Comparison of ENCODE assay signal across 3 cellular contexts in the genomic region with DNA sequence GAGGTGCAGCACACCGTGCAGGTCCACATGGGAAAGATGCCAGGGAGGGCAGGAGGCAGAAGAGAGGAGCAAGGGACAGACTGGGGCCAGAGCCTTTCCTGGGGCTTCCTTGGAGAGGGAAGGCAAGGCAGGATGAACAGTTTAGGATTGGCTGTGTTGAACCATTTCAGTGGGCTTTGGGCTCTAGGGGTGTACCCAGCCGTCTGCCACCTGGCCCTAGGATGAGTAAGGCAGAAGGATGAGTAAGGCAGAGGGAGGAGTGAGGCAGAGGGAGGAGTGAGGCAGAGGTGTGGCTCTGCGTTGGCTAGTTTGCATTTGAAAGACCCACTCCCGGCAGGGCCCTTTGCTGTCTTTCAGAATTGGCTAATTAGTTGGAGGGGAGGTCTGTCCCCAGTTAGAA.
TF ChIP-seq lines count a peak whose summit lies in the region.

No MANE protein-coding gene starts in this region.

TF ChIP-seq in A549, 52 proteins besides CTCF, POLR2A, EP300 and RAD21 (continued from another document):
- TF ChIP-seq, protein P1, sequence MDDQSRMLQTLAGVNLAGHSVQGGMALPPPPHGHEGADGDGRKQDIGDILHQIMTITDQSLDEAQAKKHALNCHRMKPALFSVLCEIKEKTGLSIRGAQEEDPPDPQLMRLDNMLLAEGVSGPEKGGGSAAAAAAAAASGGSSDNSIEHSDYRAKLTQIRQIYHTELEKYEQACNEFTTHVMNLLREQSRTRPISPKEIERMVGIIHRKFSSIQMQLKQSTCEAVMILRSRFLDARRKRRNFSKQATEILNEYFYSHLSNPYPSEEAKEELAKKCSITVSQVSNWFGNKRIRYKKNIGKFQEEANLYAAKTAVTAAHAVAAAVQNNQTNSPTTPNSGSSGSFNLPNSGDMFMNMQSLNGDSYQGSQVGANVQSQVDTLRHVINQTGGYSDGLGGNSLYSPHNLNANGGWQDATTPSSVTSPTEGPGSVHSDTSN (IDR thresholded peaks at IDR 0.05) = no peak
- TF ChIP-seq SREBF2 (IDR thresholded peaks at IDR 0.05) (no peak), RFX5 (IDR thresholded peaks at IDR 0.05) (no peak), CBX8 (IDR thresholded peaks at IDR 0.05) (no peak), ZFP36 (IDR thresholded peaks at IDR 0.05; ENCODE audit: borderline replicate concordance, partially characterized antibody) (no peak), MAFK (IDR thresholded peaks at IDR 0.05; ENCODE audit: partially characterized antibody) (no peak), NFE2L2 (conservative IDR thresholded peaks at IDR 0.05; ENCODE audit: low read length) (no peak), HDAC2 (IDR thresholded peaks at IDR 0.05) (no peak), CHD2 (IDR thresholded peaks at IDR 0.05; ENCODE audit: low read length, partially characterized antibody) (no peak), FOSL2 (IDR thresholded peaks at IDR 0.05) (no peak), FOSL2 (CRISPR knock-in tag; IDR thresholded peaks at IDR 0.05) (no peak)
- TF ChIP-seq, protein P2, sequence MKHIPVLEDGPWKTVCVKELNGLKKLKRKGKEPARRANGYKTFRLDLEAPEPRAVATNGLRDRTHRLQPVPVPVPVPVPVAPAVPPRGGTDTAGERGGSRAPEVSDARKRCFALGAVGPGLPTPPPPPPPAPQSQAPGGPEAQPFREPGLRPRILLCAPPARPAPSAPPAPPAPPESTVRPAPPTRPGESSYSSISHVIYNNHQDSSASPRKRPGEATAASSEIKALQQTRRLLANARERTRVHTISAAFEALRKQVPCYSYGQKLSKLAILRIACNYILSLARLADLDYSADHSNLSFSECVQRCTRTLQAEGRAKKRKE (CRISPR knock-in tag; IDR thresholded peaks at IDR 0.05; ENCODE audit: low read depth) = no peak
- TF ChIP-seq, protein P3, sequence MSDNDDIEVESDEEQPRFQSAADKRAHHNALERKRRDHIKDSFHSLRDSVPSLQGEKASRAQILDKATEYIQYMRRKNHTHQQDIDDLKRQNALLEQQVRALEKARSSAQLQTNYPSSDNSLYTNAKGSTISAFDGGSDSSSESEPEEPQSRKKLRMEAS (IDR thresholded peaks at IDR 0.05) = no peak
- TF ChIP-seq, protein P4, sequence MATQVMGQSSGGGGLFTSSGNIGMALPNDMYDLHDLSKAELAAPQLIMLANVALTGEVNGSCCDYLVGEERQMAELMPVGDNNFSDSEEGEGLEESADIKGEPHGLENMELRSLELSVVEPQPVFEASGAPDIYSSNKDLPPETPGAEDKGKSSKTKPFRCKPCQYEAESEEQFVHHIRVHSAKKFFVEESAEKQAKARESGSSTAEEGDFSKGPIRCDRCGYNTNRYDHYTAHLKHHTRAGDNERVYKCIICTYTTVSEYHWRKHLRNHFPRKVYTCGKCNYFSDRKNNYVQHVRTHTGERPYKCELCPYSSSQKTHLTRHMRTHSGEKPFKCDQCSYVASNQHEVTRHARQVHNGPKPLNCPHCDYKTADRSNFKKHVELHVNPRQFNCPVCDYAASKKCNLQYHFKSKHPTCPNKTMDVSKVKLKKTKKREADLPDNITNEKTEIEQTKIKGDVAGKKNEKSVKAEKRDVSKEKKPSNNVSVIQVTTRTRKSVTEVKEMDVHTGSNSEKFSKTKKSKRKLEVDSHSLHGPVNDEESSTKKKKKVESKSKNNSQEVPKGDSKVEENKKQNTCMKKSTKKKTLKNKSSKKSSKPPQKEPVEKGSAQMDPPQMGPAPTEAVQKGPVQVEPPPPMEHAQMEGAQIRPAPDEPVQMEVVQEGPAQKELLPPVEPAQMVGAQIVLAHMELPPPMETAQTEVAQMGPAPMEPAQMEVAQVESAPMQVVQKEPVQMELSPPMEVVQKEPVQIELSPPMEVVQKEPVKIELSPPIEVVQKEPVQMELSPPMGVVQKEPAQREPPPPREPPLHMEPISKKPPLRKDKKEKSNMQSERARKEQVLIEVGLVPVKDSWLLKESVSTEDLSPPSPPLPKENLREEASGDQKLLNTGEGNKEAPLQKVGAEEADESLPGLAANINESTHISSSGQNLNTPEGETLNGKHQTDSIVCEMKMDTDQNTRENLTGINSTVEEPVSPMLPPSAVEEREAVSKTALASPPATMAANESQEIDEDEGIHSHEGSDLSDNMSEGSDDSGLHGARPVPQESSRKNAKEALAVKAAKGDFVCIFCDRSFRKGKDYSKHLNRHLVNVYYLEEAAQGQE (IDR thresholded peaks at IDR 0.05) = no peak
TF ChIP-seq in A549: peak in this region for 0.

TF ChIP-seq in HCT116, 20 proteins besides CTCF, POLR2A, EP300 and RAD21 (continues in another document):
- TF ChIP-seq, protein P4 (IDR thresholded peaks at IDR 0.05; ENCODE audit: low read depth) = no peak
- TF ChIP-seq, protein P5, sequence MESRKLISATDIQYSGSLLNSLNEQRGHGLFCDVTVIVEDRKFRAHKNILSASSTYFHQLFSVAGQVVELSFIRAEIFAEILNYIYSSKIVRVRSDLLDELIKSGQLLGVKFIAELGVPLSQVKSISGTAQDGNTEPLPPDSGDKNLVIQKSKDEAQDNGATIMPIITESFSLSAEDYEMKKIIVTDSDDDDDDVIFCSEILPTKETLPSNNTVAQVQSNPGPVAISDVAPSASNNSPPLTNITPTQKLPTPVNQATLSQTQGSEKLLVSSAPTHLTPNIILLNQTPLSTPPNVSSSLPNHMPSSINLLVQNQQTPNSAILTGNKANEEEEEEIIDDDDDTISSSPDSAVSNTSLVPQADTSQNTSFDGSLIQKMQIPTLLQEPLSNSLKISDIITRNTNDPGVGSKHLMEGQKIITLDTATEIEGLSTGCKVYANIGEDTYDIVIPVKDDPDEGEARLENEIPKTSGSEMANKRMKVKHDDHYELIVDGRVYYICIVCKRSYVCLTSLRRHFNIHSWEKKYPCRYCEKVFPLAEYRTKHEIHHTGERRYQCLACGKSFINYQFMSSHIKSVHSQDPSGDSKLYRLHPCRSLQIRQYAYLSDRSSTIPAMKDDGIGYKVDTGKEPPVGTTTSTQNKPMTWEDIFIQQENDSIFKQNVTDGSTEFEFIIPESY (IDR thresholded peaks at IDR 0.05; ENCODE audit: extremely low read depth, insufficient replicate concordance, low read length) = no peak
- TF ChIP-seq ELF1 (IDR thresholded peaks at IDR 0.05; ENCODE audit: borderline replicate concordance, low read depth) = no peak
- TF ChIP-seq EZH2phosphoT487 (IDR thresholded peaks at IDR 0.05; ENCODE audit: borderline replicate concordance) = no peak
- no peak for TF ChIP-seq EGR1 (IDR thresholded peaks at IDR 0.05; ENCODE audit: low read depth)
- TF ChIP-seq, protein P6, sequence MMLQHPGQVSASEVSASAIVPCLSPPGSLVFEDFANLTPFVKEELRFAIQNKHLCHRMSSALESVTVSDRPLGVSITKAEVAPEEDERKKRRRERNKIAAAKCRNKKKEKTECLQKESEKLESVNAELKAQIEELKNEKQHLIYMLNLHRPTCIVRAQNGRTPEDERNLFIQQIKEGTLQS (IDR thresholded peaks at IDR 0.05) = no peak
- TF ChIP-seq CBX3 (IDR thresholded peaks at IDR 0.05; ENCODE audit: low read depth) = peak; percentile 3; the same call in 1 of the 2 replicates
- TF ChIP-seq, protein P3 (IDR thresholded peaks at IDR 0.05) = no peak
- no peak for TF ChIP-seq YY1 (IDR thresholded peaks at IDR 0.05; ENCODE audit: extremely low read depth, insufficient replicate concordance, low read depth, low read length)
- peak; percentile 52 for TF ChIP-seq POLR2AphosphoS5 (IDR thresholded peaks at IDR 0.05; ENCODE audit: low read depth, low read length)
- no peak for TF ChIP-seq ZFX (IDR thresholded peaks at IDR 0.05)
- peak; percentile 63 for TF ChIP-seq FOSL1 (IDR thresholded peaks at IDR 0.05; ENCODE audit: low read depth)
- no peak for TF ChIP-seq TCF7L2 (IDR thresholded peaks at IDR 0.05; ENCODE audit: borderline replicate concordance, extremely low read depth, insufficient read depth, insufficient read length)
- TF ChIP-seq ZNF274 (IDR thresholded peaks at IDR 0.05; ENCODE audit: low read depth, low read length) = no peak
- no peak for TF ChIP-seq SP1 (IDR thresholded peaks at IDR 0.05; ENCODE audit: low read depth)
- no peak for TF ChIP-seq CEBPB (IDR thresholded peaks at IDR 0.05; ENCODE audit: low read depth)
- no peak for TF ChIP-seq EZH2 (IDR thresholded peaks at IDR 0.05)

TF ChIP-seq in WTC11, 78 proteins besides CTCF, POLR2A, EP300 and RAD21 (continued from another document):
- TF ChIP-seq, protein P7, sequence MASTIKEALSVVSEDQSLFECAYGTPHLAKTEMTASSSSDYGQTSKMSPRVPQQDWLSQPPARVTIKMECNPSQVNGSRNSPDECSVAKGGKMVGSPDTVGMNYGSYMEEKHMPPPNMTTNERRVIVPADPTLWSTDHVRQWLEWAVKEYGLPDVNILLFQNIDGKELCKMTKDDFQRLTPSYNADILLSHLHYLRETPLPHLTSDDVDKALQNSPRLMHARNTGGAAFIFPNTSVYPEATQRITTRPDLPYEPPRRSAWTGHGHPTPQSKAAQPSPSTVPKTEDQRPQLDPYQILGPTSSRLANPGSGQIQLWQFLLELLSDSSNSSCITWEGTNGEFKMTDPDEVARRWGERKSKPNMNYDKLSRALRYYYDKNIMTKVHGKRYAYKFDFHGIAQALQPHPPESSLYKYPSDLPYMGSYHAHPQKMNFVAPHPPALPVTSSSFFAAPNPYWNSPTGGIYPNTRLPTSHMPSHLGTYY (CRISPR knock-in tag; IDR thresholded peaks at IDR 0.05) = no peak
- TF ChIP-seq KAT7 (CRISPR knock-in tag; IDR thresholded peaks at IDR 0.05; ENCODE audit: borderline replicate concordance) (no peak), ZNF263 (CRISPR knock-in tag; IDR thresholded peaks at IDR 0.05; ENCODE audit: low read depth) (peak; percentile 73; the same call in 1 of the 2 replicates), JUN (CRISPR knock-in tag; IDR thresholded peaks at IDR 0.05) (no peak), SP1 (CRISPR knock-in tag; conservative IDR thresholded peaks at IDR 0.05) (0 out of 2 replicates have a peak, but pooled peaks have one; percentile 20)
TF ChIP-seq in WTC11: peak in this region for 2.
